In genomic region chr5:170070556-170071412, GRCh38 we compare ENCODE assay signal across 8 cellular contexts. TPM values are rescaled to one million over a fixed set of nuclear protein-coding genes. Genes with fewer than 3 reads are reported as not detected.
DNase-seq lines count a peak whose midpoint lies in the region; ATAC-seq and TF ChIP-seq lines count a peak whose summit lies in the region.

No MANE protein-coding gene starts in this region.

- no peak overlapping the region for H3K4me3 ChIP-seq in MG63
- no peak overlapping the region for H3K4me3 ChIP-seq in mucosa of descending colon

- CTCF ChIA-PET in GM10248 (lab: Yijun Ruan, JAX): interaction anchor here (0.9 to 5.1 kb wide), 12 partner anchors 9 to 1364 kb away, joined by 3 to 26 read pairs (median 4); no protein-coding TSS in a partner anchor

- intact Hi-C loops in mucosa of descending colon (cut with DNase I, micrococcal nuclease): no loop called here

- DNase-seq in GM10248 (ENCODE audit: extremely low spot score): no peak
- peak; percentile 32 for DNase-seq in MG63
- peak; percentile 83 for DNase-seq in ecto neural progenitor cell (ENCODE audit: low spot score)
- peak in 1 of 3 donors; percentile 35 for DNase-seq in mucosa of descending colon

- POLR2A ChIA-PET in GM10248 (lab: Yijun Ruan, JAX): no interaction called here

- no peaks in the 10 kb centered on the region for H3K4me1 ChIP-seq in mucosa of descending colon (ENCODE audit: low read depth)

- H3K9me3 ChIP-seq in MG63 (no peaks in the 10 kb centered on the region), mucosa of descending colon (no peaks in the 10 kb centered on the region)

- ATAC-seq in mucosa of descending colon (peak; percentile 30), GM18867 (IDR thresholded peaks at IDR 0.05; ENCODE audit: unreplicated experiment) (no peak), GM19324 (IDR thresholded peaks at IDR 0.05; ENCODE audit: low FRiP score, unreplicated experiment) (no peak), GM18868 (IDR thresholded peaks at IDR 0.05; ENCODE audit: unreplicated experiment) (no peak), HG03139 (IDR thresholded peaks at IDR 0.05; ENCODE audit: unreplicated experiment) (no peak)

- H3K36me3 ChIP-seq in MG63 (no peaks in the 10 kb centered on the region), mucosa of descending colon (ENCODE audit: low read depth) (no peaks in the 10 kb centered on the region)

- H3K27me3 ChIP-seq in MG63: no peaks in the 10 kb centered on the region

- TF ChIP-seq CTCF in GM10248 (IDR thresholded peaks at IDR 0.05; ENCODE audit: control extremely low read depth, extremely low read depth, low read depth, missing control alignments) (peak; percentile 24), mucosa of descending colon (IDR thresholded peaks at IDR 0.05) (peak; percentile 37)

RNA-seq across cellular contexts. Expression of gene FOXI1, which starts 34.9 kb away (rescaled TPM):
- 0.59 TPM in 1 of 2 replicates, not detected in the other for total RNA-seq in MG63 (2014; rRNA removed; shearing (Covaris generic); ENCODE audit: low replicate concordance)
- under 1 TPM in 1 of 3 donors, not detected in 2; 0.80 TPM for total RNA-seq in mucosa of descending colon
